Comparison of ENCODE assay signal across 20 cellular contexts in the genomic region with DNA sequence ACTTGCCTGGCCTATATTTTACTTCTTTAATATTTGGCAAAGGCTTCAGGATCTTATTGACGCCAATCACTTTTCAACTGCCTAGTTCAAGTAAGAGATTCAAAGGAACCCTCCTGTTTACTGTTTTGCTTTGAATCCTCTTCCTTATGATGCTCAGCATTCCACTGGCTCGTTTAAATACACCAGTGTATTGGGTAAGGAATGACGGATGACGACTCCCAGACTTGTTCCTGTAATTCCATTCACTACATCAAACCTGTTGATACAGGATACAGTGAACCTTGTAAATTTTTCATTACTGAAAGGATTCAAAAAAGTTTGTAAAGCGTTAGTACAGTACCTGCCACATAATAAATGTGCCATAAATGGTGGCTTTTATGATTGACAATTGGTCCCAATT. TPM values are rescaled to one million over a fixed set of nuclear protein-coding genes. Genes with fewer than 3 reads are reported as not detected.
"Had no signal": no experiment of that assay in that cellular context is flagged by ENCODE, and none has a peak within 500 bp of the region (broad histone marks: within the 10 kb centered on the region; RNA-seq: fewer than 3 reads in every experiment).

No MANE protein-coding gene starts in this region.

- H3K9me3 ChIP-seq: gastrocnemius medialis, heart right ventricle, ovary had no signal

- H3K4me1 ChIP-seq: gastrocnemius medialis had no signal

- H3K9me3 Mint-ChIP-seq: naive thymus-derived CD4-positive, alpha-beta T cell; neural crest cell had no signal

- H3K27ac ChIP-seq: coronary artery, gastrocnemius medialis, heart right ventricle, ovary had no signal

- H3K27me3 Mint-ChIP-seq: naive thymus-derived CD4-positive, alpha-beta T cell had no signal

- DNase-seq: effector CD4-positive, alpha-beta T cell; gastrocnemius medialis; heart right ventricle; kidney; left cardiac atrium; left ventricle myocardium superior; mesendoderm; naive thymus-derived CD4-positive, alpha-beta T cell; nucleus accumbens; ovary; right cardiac atrium; small intestine; stimulated activated CD4-positive, alpha-beta T cell treated with anti-CD3 and anti-CD28 coated beads, Interleukin-12 subunit alpha, Interleukin-12 subunit beta, amount 100 ng/mL, for 4 hours; stimulated activated naive CD4-positive, alpha-beta T cell treated with Interleukin-2 at 50 U/mL for 16 hours; trophoblast cell had no signal

- ATAC-seq: esophagus mucosa; gastrocnemius medialis; heart right ventricle; left cardiac atrium; left ventricle myocardium superior; naive thymus-derived CD4-positive, alpha-beta T cell; right cardiac atrium had no signal

- H3K4me3 Mint-ChIP-seq: naive thymus-derived CD4-positive, alpha-beta T cell; neural crest cell had no signal

- H3K27me3 ChIP-seq: gastrocnemius medialis, heart right ventricle, ovary had no signal

- H3K4me3 ChIP-seq: coronary artery, gastrocnemius medialis, heart right ventricle, lung, ovary had no signal

- H3K36me3 ChIP-seq: ovary had no signal

- H3K27ac Mint-ChIP-seq: naive thymus-derived CD4-positive, alpha-beta T cell had no signal

- H3K4me1 Mint-ChIP-seq: neural crest cell had no signal

RNA-seq across cellular contexts. Expression of gene SYCP3, which starts 1.7 kb away (rescaled TPM):
- total RNA-seq: dermis microvascular lymphatic vessel endothelial cell, left cardiac atrium, left ventricle myocardium superior, neural crest cell, ovary had no signal
